ENCODE assay signal across 1 cellular context in genomic region chr18:11324510-11324909, GRCh38.
TF ChIP-seq lines count a peak whose summit lies in the region.

No MANE protein-coding gene starts in this region.

TF ChIP-seq in SK-N-SH treated with all-trans-retinoic acid at 6 μM for 48 hours, 23 proteins besides CTCF, POLR2A, EP300 and RAD21 (continued from another document):
- TF ChIP-seq POU6F1 (CRISPR knock-in tag; IDR thresholded peaks at IDR 0.05; ENCODE audit: borderline replicate concordance, low read depth) (no peak), PPARA (CRISPR knock-in tag; IDR thresholded peaks at IDR 0.05; ENCODE audit: borderline replicate concordance) (no peak), ZC3H10 (CRISPR knock-in tag; IDR thresholded peaks at IDR 0.05) (no peak)
